ENCODE assay signal across 17 cellular contexts in genomic region chr7:144369252-144369651, GRCh38. TPM values are rescaled to one million over a fixed set of nuclear protein-coding genes. Genes with fewer than 3 reads are reported as not detected.
"Had no signal": no experiment of that assay in that cellular context is flagged by ENCODE, and none has a peak within 500 bp of the region (broad histone marks: within the 10 kb centered on the region; RNA-seq: fewer than 3 reads in every experiment).

No MANE protein-coding gene starts in this region.

RNA-seq across cellular contexts. Expression of gene NOBOX, which starts 34.2 kb away (rescaled TPM):
- total RNA-seq: dermis microvascular lymphatic vessel endothelial cell, endodermal cell, fibroblast of lung, gastrocnemius medialis, heart right ventricle, left ventricle myocardium inferior, lung, occipital lobe, pancreas, progenitor cell of endocrine pancreas, right cardiac atrium, stomach, thoracic aorta, transverse colon, urinary bladder had no signal
- polyA plus RNA-seq: esophagus, fibroblast of lung, heart right ventricle, lung, pancreas, right cardiac atrium, small intestine, stomach, urinary bladder had no signal

RNA-seq across cellular contexts. Expression of gene OR2A1, which starts 57.0 kb away (rescaled TPM):
- total RNA-seq: endodermal cell, left ventricle myocardium inferior, lung, occipital lobe, pancreas, transverse colon had no signal
